In the genomic region with DNA sequence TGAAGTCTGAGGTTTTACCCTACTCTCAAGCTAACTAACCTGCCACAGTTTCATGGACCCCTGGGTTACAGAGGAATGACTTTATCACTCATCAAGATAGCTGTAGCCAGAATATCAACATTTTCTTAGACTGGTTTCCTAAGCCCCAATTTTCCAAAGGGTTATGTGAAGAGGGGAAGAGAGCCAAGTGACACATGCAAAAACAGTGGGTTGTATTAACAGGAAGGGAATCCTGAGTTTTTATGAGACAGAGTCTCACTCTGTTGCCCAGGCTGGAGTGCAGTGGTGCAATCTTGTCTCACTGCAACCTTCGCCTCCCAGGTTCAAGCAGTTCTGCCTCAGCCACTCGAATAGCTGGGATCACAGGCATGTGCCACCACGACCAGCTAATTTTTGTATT, we compare ENCODE assay signal across 8 cellular contexts. TPM values are rescaled to one million over a fixed set of nuclear protein-coding genes. Genes with fewer than 3 reads are reported as not detected.
DNase-seq lines count a peak whose midpoint lies in the region; ATAC-seq, FAIRE-seq and TF ChIP-seq lines count a peak whose summit lies in the region.

No MANE protein-coding gene starts in this region.

- no peaks in the 10 kb centered on the region for H4K20me1 ChIP-seq in keratinocyte (ENCODE audit: control insufficient read depth, extremely low read depth, insufficient read depth, low read length)

- intact Hi-C loops in CD14-positive monocyte (cut with micrococcal nuclease) = no loop called here

- H3K9ac ChIP-seq in HUES6 (ENCODE audit: low read length) = no peak overlapping the region
- no peak overlapping the region for H3K9ac ChIP-seq in keratinocyte (ENCODE audit: control insufficient read depth, extremely low read depth, insufficient read depth, low read length)

- dilution Hi-C loops in keratinocyte (cut with MboI; ENCODE audit: extremely low pct_ligation_motif_present, low sequenced_read_pairs) = no loop called here

- H3K27ac Mint-ChIP-seq in CD14-positive monocyte = peak overlapping the region in 6 of 7 donors; percentile 46 to 90 (median 80)

- no peak for FAIRE-seq in keratinocyte (lab: Jason Lieb, UNC)

- no peaks in the 10 kb centered on the region for H3K9me1 ChIP-seq in keratinocyte (ENCODE audit: control insufficient read depth, extremely low read depth, insufficient read depth, low read length)

- no peak overlapping the region for H3K4me2 ChIP-seq in keratinocyte (ENCODE audit: control insufficient read depth, extremely low read depth, insufficient read depth, low read depth, low read length)

- no peaks in the 10 kb centered on the region for H3K9me3 ChIP-seq in HUES6 (ENCODE audit: control insufficient read depth, insufficient read depth, low read depth, low read length)
- H3K9me3 ChIP-seq in keratinocyte (ENCODE audit: control insufficient read depth, low read depth, low read length) = no peaks in the 10 kb centered on the region

- no peaks in the 10 kb centered on the region for H3K9me3 Mint-ChIP-seq in CD14-positive monocyte

- no peaks in the 10 kb centered on the region for H3K27me3 Mint-ChIP-seq in CD14-positive monocyte (ENCODE audit: low read depth in 3 of 3)

- ATAC-seq in GM19467 (IDR thresholded peaks at IDR 0.05; ENCODE audit: unreplicated experiment) = peak; percentile 2

- TF ChIP-seq CTCF in CD14-positive monocyte (IDR thresholded peaks at IDR 0.05) (no peak), keratinocyte (optimal IDR thresholded peaks at IDR 0.05 in 1 of 3, IDR thresholded peaks at IDR 0.05 in 1 of 3, conservative IDR thresholded peaks at IDR 0.05 in 1 of 3; ENCODE audit: extremely low read depth in 1 of 3, insufficient read depth in 2 of 3, low read length in 3 of 3) (no peak)

- H3K36me3 ChIP-seq in HUES6 (ENCODE audit: control insufficient read depth, insufficient read depth, low read length) (no peaks in the 10 kb centered on the region), keratinocyte (ENCODE audit: control insufficient read depth in 2 of 2, extremely low read depth in 1 of 2, insufficient read depth in 2 of 2, low read length in 2 of 2) (no peaks in the 10 kb centered on the region)

- no peak for DNase-seq in CD14-positive monocyte (ENCODE audit: low spot score)
- no peak for DNase-seq in keratinocyte (ENCODE audit: low read depth, low spot score)
- no peak for DNase-seq in G401 (ENCODE audit: low spot score)
- DNase-seq in midbrain (lab: John Stamatoyannopoulos, UW) = no peak
- no peak for DNase-seq in NCI-H774 (lab: John Stamatoyannopoulos, UW)
- DNase-seq in kidney tubule cell (ENCODE audit: low spot score) = no peak

- peaks cover 44% of the 10 kb centered on the region for H3K4me1 ChIP-seq in HUES6 (ENCODE audit: control insufficient read depth, insufficient read depth, low read length)
- H3K4me1 ChIP-seq in keratinocyte (ENCODE audit: control insufficient read depth, extremely low read depth, insufficient read depth, low read length) = peaks cover 32% of the 10 kb centered on the region

- in situ Hi-C loops in G401 (cut with HindIII; ENCODE audit: low sequenced_read_pairs) = no loop called here

- H3K27me3 ChIP-seq in HUES6 (ENCODE audit: control insufficient read depth, insufficient read depth, low read length) (no peaks in the 10 kb centered on the region), keratinocyte (ENCODE audit: control insufficient read depth, extremely low read depth, insufficient read depth, low read length) (no peaks in the 10 kb centered on the region)

- peaks cover 78% of the 10 kb centered on the region for H3K79me2 ChIP-seq in keratinocyte (ENCODE audit: control insufficient read depth, insufficient read depth, low read length)

- H3K4me3 ChIP-seq in HUES6 (ENCODE audit: low read depth, low read length) (0 out of 2 replicates have a peak overlapping the region, but pooled peaks have one; percentile 8), keratinocyte (ENCODE audit: control insufficient read depth in 2 of 3, extremely low read depth in 1 of 3, insufficient read depth in 2 of 3, low read depth in 1 of 3, low read length in 3 of 3) (no peak overlapping the region)

- peaks cover 60% of the 10 kb centered on the region for H3K4me1 Mint-ChIP-seq in CD14-positive monocyte

- no peak overlapping the region for H2AFZ ChIP-seq in keratinocyte (ENCODE audit: control insufficient read depth, low read length)

- H3K27ac ChIP-seq in HUES6 (ENCODE audit: low read depth, low read length) (no peak overlapping the region), keratinocyte (ENCODE audit: control insufficient read depth, insufficient read depth, low read length) (peak overlapping the region; percentile 23)

- H3K36me3 Mint-ChIP-seq in CD14-positive monocyte = peaks cover 0 to 1% of the 10 kb centered on the region in 2 donors

- H3K4me3 Mint-ChIP-seq in CD14-positive monocyte = no peak overlapping the region

RNA-seq across cellular contexts. Expression of gene AFF1, which starts 5.4 kb away (rescaled TPM):
- polyA plus RNA-seq in CD14-positive monocyte (10 to 100 TPM in 1 of 2 donors, 1 to 10 TPM in 1; 7.5 to 20.9 TPM), keratinocyte (10.9 to 23.9 TPM (median 14.4 TPM) in 3 replicates)
- polyA plus RNA-seq in keratinocyte (2011; ENCODE audit: low read depth) = 61.3 TPM
- 16.7 and 25.6 TPM in 2 replicates for polyA plus RNA-seq in keratinocyte (2011; cell fraction: cytosol; rRNA removed)
- polyA plus RNA-seq in keratinocyte (2011; cell fraction: nucleus; rRNA removed) = 68.9 and 70.7 TPM in 2 replicates
- polyA plus RNA-seq in keratinocyte (2012; ENCODE audit: low replicate concordance) = 11.6 and 32.3 TPM in 2 replicates
- 44.9 to 57.0 TPM (median 56.8 TPM) in 3 replicates for polyA minus RNA-seq in keratinocyte
- 18.2 TPM for polyA minus RNA-seq in keratinocyte (2011; cell fraction: cytosol; rRNA and poly(A)+ RNA removed)
- polyA minus RNA-seq in keratinocyte (2011; cell fraction: nucleus; rRNA and poly(A)+ RNA removed) = 40.5 and 98.4 TPM in 2 replicates
- 0.61 and 0.68 TPM in 2 replicates for total RNA-seq in G401 (2014; rRNA removed; shearing (Covaris generic))

RNA-seq across cellular contexts. Expression of gene C4orf36, which starts 48.0 kb away (rescaled TPM):
- under 1 TPM in 1 of 2 donors, not detected in 1; 0.14 TPM for polyA plus RNA-seq in CD14-positive monocyte
- polyA plus RNA-seq in keratinocyte = 1.0 to 4.0 TPM (median 1.2 TPM) in 3 replicates
- polyA plus RNA-seq in keratinocyte (2011; ENCODE audit: low read depth) = 0.37 TPM
- 1.7 and 2.9 TPM in 2 replicates for polyA plus RNA-seq in keratinocyte (2011; cell fraction: cytosol; rRNA removed)
- polyA plus RNA-seq in keratinocyte (2011; cell fraction: nucleus; rRNA removed) = 0.41 and 1.2 TPM in 2 replicates
- 1.4 and 3.2 TPM in 2 replicates for polyA plus RNA-seq in keratinocyte (2012; ENCODE audit: low replicate concordance)
- 0.22 to 4.2 TPM (median 0.79 TPM) in 3 replicates for polyA minus RNA-seq in keratinocyte
- not detected for polyA minus RNA-seq in keratinocyte (2011; cell fraction: cytosol; rRNA and poly(A)+ RNA removed)
- not detected in 2 replicates for polyA minus RNA-seq in keratinocyte (2011; cell fraction: nucleus; rRNA and poly(A)+ RNA removed)
- 0.78 TPM in 1 of 2 replicates, not detected in the other for total RNA-seq in G401 (2014; rRNA removed; shearing (Covaris generic))
